In the genomic region with DNA sequence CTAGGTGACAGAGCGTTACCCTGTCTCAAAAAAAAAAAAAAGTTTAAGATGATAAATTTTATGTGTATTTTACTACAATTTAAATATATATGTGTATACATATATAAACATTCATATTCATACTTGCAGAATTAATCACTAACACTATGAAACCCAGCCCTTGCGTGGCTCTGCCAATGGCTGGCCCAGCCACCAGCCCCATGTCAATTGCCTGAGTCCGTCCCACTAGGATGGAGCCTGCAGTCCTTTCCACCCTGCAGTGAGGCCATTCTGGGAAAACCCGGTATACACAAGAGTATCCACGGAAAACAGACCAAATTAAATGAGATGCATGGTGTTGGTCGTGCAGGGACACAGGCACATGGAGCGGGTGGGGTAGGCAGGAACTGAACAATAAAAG, we compare ENCODE assay signal across 10 cellular contexts. TPM values are rescaled to one million over a fixed set of nuclear protein-coding genes. Genes with fewer than 3 reads are reported as not detected.
"Had no signal": no experiment of that assay in that cellular context is flagged by ENCODE, and none has a peak within 500 bp of the region (broad histone marks: within the 10 kb centered on the region; RNA-seq: fewer than 3 reads in every experiment).

No MANE protein-coding gene starts in this region.

- H3K4me3 Mint-ChIP-seq: GM23338, HFFc6 had no signal

- H3K4me2 ChIP-seq: GM23338 had no signal

- H2AFZ ChIP-seq: GM23338 had no signal

- H3K4me3 ChIP-seq: GM23338, K562 had no signal

- FAIRE-seq: HTR-8/SVneo, K562 had no signal

- H3K27ac Mint-ChIP-seq: GM23338, HFFc6 had no signal

- DNase-seq: H7, HCEC 1CT, HFFc6, IMR-90, KG1 had no signal

- ATAC-seq: GM23338, K562 had no signal

RNA-seq across cellular contexts. Expression of gene TCP10L, which starts 49.7 kb away (rescaled TPM):
- total RNA-seq: H4, H7, HT-29, IMR-90 had no signal
